In genomic region chr1:11960276-11960675, GRCh38 we compare ENCODE assay signal across 15 cellular contexts.
"Had no signal": no experiment of that assay in that cellular context is flagged by ENCODE, and none has a peak within 500 bp of the region (broad histone marks: within the 10 kb centered on the region; RNA-seq: fewer than 3 reads in every experiment).

No MANE protein-coding gene starts in this region.

- H3K27ac ChIP-seq: brain microvascular endothelial cell, tibial artery, uterus had no signal

- H3K4me3 ChIP-seq: pancreas, tibial artery, uterus had no signal

- DNase-seq: activated CD4-positive, alpha-beta T cell treated with anti-CD3 and anti-CD28 coated beads for 48 hours; activated CD8-positive, alpha-beta memory T cell treated with anti-CD3 and anti-CD28 coated beads, Interleukin-2, amount 50 U/mL, for 48 hours; activated CD8-positive, alpha-beta T cell treated with anti-CD3 and anti-CD28 coated beads, Interleukin-2, amount 10 ng/mL, durations not matched to agents 7 days and 5 days; activated gamma-delta T cell treated with Interleukin-2 at 50 U/mL for 16 hours; activated T-cell treated with anti-CD3 and anti-CD28 coated beads, Interleukin-2, amount 50 U/mL, for 72 hours; brain microvascular endothelial cell; hippocampal formation; pancreas; stimulated activated CD4-positive, alpha-beta T cell treated with anti-CD3 and anti-CD28 coated beads, Interleukin-1b, Interleukin-23, amount 100 ng/mL, for 48 hours; uterus had no signal

- H3K4me3 Mint-ChIP-seq: activated CD8-positive, alpha-beta T cell treated with anti-CD3 and anti-CD28 coated beads, Interleukin-2, amount 10 ng/mL, durations not matched to agents 7 days and 5 days; activated naive CD8-positive, alpha-beta T cell; activated T-cell treated with anti-CD3 and anti-CD28 coated beads, Interleukin-2, amount 50 U/mL, for 72 hours; WTC11 had no signal

- H3K4me1 Mint-ChIP-seq: WTC11 had no signal

- H3K9me3 ChIP-seq: pancreas, tibial artery, uterus had no signal

- H3K27ac Mint-ChIP-seq: activated CD8-positive, alpha-beta T cell treated with anti-CD3 and anti-CD28 coated beads, Interleukin-2, amount 10 ng/mL, durations not matched to agents 7 days and 5 days; activated naive CD8-positive, alpha-beta T cell; activated T-cell treated with anti-CD3 and anti-CD28 coated beads, Interleukin-2, amount 50 U/mL, for 72 hours; WTC11 had no signal

- ATAC-seq: activated CD8-positive, alpha-beta T cell treated with anti-CD3 and anti-CD28 coated beads, Interleukin-2, amount 10 ng/mL, durations not matched to agents 7 days and 5 days; activated T-cell treated with anti-CD3 and anti-CD28 coated beads, Interleukin-2, amount 50 U/mL, for 72 hours; esophagus mucosa; SK-N-SH treated with all-trans-retinoic acid at 6 μM for 48 hours; WTC11 had no signal

- H3K9me3 Mint-ChIP-seq: activated T-cell treated with anti-CD3 and anti-CD28 coated beads, Interleukin-2, amount 50 U/mL, for 72 hours; WTC11 had no signal

- H3K4me1 ChIP-seq: pancreas, uterus had no signal

- H3K27me3 Mint-ChIP-seq: activated naive CD8-positive, alpha-beta T cell had no signal

- H3K27me3 ChIP-seq: brain microvascular endothelial cell, pancreas, tibial artery, uterus had no signal

- H3K36me3 ChIP-seq: uterus had no signal
